25 cellular contexts compared by ENCODE assay signal in genomic region chr19:29505034-29505824, GRCh38. TPM values are rescaled to one million over a fixed set of nuclear protein-coding genes. Genes with fewer than 3 reads are reported as not detected.
DNase-seq lines count a peak whose midpoint lies in the region; FAIRE-seq and TF ChIP-seq lines count a peak whose summit lies in the region.
"Had no signal": no experiment of that assay in that cellular context is flagged by ENCODE, and none has a peak within 500 bp of the region (broad histone marks: within the 10 kb centered on the region; RNA-seq: fewer than 3 reads in every experiment).

No MANE protein-coding gene starts in this region.

- no peak overlapping the region for H3K4me3 Mint-ChIP-seq in chondrocyte (ENCODE audit: unreplicated experiment)
- H3K4me3 Mint-ChIP-seq: activated CD4-positive, alpha-beta T cell treated with anti-CD3 and anti-CD28 coated beads for 36 hours; activated naive CD4-positive, alpha-beta T cell treated with anti-CD3 and anti-CD28 coated beads, Interleukin-2, amount 50 U/mL, for 24 hours; CD8-positive, alpha-beta T cell; effector memory CD8-positive, alpha-beta T cell; natural killer cell treated with Interleukin-12 subunit alpha and Interleukin-12 subunit beta and Interleukin-15 and Interleukin-18, amount 100 ng/mL, for 72 hours; stimulated activated memory B cell treated with anti-CD40 and anti-IgM and Interleukin-4, amounts not matched to agents 10 μg/mL and 1 μg/mL and 100 μg/mL, for 72 hours; T-helper 1 cell treated with Interleukin-12 subunit alpha and Interleukin-12 subunit beta and Interleukin-4 antibody, amounts not matched to agents 30 μg/mL and 1 μg/mL, for 36 hours had no signal

- H3K4me3 ChIP-seq in neuronal stem cell (ENCODE audit: low read length in 2 of 2), result no peak overlapping the region
- H3K4me3 ChIP-seq in stomach, result no peak overlapping the region
- H3K4me3 ChIP-seq: esophagus muscularis mucosa, SJSA1, skin epidermis, thyroid gland had no signal

- intact Hi-C loops in stomach (cut with DNase I; ENCODE audit: low total_unique reads), result no loop called here

- H3K36me3 ChIP-seq in neuronal stem cell (replicated peaks in 1 of 2; ENCODE audit: control insufficient read depth in 2 of 2, insufficient read depth in 2 of 2, low read length in 2 of 2) (no peaks in the 10 kb centered on the region), stomach (no peaks in the 10 kb centered on the region)
- H3K36me3 ChIP-seq: esophagus muscularis mucosa, SJSA1, thyroid gland had no signal

- peak; percentile 48 for FAIRE-seq in urothelium cell line (lab: Jason Lieb, UNC)

- peaks cover 14% of the 10 kb centered on the region for H3K27me3 Mint-ChIP-seq in chondrocyte (ENCODE audit: low read depth)

- H3K27ac ChIP-seq in neuronal stem cell (replicated peaks; ENCODE audit: low read length), result peak overlapping the region; percentile 72
- H3K27ac ChIP-seq in stomach, result no peak overlapping the region
- H3K27ac ChIP-seq: esophagus muscularis mucosa, SJSA1, skin epidermis, thyroid gland had no signal

- peaks cover 2% of the 10 kb centered on the region for H3K79me1 ChIP-seq in neuronal stem cell (ENCODE audit: low read depth, low read length)

- H2AK5ac ChIP-seq in neuronal stem cell (ENCODE audit: low read depth, low read length), result peak overlapping the region; percentile 3

- H3K4me1 ChIP-seq in neuronal stem cell (ENCODE audit: control insufficient read depth in 2 of 2, insufficient read depth in 1 of 2, low read depth in 1 of 2, low read length in 2 of 2) (peaks cover 0 to 16% of the 10 kb centered on the region in 2 donors), stomach (no peaks in the 10 kb centered on the region)
- H3K4me1 ChIP-seq: esophagus muscularis mucosa, SJSA1, thyroid gland had no signal

- peak overlapping the region; percentile 76 for H3K18ac ChIP-seq in neuronal stem cell (ENCODE audit: low read length)

- no peak overlapping the region for H4K91ac ChIP-seq in neuronal stem cell (ENCODE audit: low read depth, low read length, poor library complexity)

- TF ChIP-seq POLR2A in stomach (IDR thresholded peaks at IDR 0.05), result no peak

- DNase-seq in chondrocyte (ENCODE audit: low spot score) (peak; percentile 64), hippocampal formation (lab: John Stamatoyannopoulos, UW) (peak; percentile 91 to 94), neuronal stem cell (ENCODE audit: low spot score) (peak; percentile 53), urothelium cell line (ENCODE audit: low spot score) (no peak), stomach (no peak), NCI-H69 (lab: John Stamatoyannopoulos, UW) (no peak), NCI-H345 treated with DMSO at 0.1 percent for 48 hours (lab: John Stamatoyannopoulos, UW; ENCODE audit: unreplicated experiment) (no peak)
- DNase-seq: activated CD4-positive, alpha-beta T cell treated with anti-CD3 and anti-CD28 coated beads for 36 hours; CD8-positive, alpha-beta T cell; effector memory CD8-positive, alpha-beta T cell; left colon; NCI-H1092 treated with DMSO at 0.1 percent for 48 hours; NCI-H2029 treated with DMSO at 0.1 percent for 48 hours; NCI-H345; stimulated activated CD4-positive, alpha-beta T cell treated with anti-CD3 and anti-CD28 coated beads, Interleukin-2, amount 100 ng/mL, for 24 hours; thyroid gland had no signal

- TF ChIP-seq CTCF in chondrocyte (IDR thresholded peaks at IDR 0.05) (no peak), stomach (IDR thresholded peaks at IDR 0.05) (no peak)

- peak overlapping the region; percentile 88 for H2BK12ac ChIP-seq in neuronal stem cell (ENCODE audit: low read length)

- no peak overlapping the region for H3K4me2 ChIP-seq in neuronal stem cell (ENCODE audit: insufficient read depth, low read length, poor library complexity, severe bottlenecking)

- WGBS in neuronal stem cell (ENCODE audit: extremely low coverage in 2 of 2, insufficient read length in 2 of 2, insufficient replicate concordance in 1 of 2), 2 donors, result no CpG with 5 or more reads among the region's 15 CpGs
- WGBS in stomach, 5 donors, result 64 to 76% (median 70%) methylated on average over 10 to 15 of the region's 15 CpGs

- H3K36me3 Mint-ChIP-seq in chondrocyte (ENCODE audit: low read depth), result no peaks in the 10 kb centered on the region
- H3K36me3 Mint-ChIP-seq: activated naive CD4-positive, alpha-beta T cell treated with anti-CD3 and anti-CD28 coated beads, Interleukin-2, amount 50 U/mL, for 24 hours; CD8-positive, alpha-beta T cell; natural killer cell treated with Interleukin-12 subunit alpha and Interleukin-12 subunit beta and Interleukin-15 and Interleukin-18, amount 100 ng/mL, for 72 hours; stimulated activated memory B cell treated with anti-CD40 and anti-IgM and Interleukin-4, amounts not matched to agents 10 μg/mL and 1 μg/mL and 100 μg/mL, for 72 hours had no signal

- H2AFZ ChIP-seq in neuronal stem cell (ENCODE audit: low read length), result no peak overlapping the region

- peak overlapping the region; percentile 0 for H3K14ac ChIP-seq in neuronal stem cell (ENCODE audit: low read length)

- no peak overlapping the region for H2BK5ac ChIP-seq in neuronal stem cell (ENCODE audit: low read length)

- H3K9ac ChIP-seq in neuronal stem cell (ENCODE audit: low read depth, low read length, poor library complexity), result no peak overlapping the region

- TF ChIP-seq EP300 in stomach (IDR thresholded peaks at IDR 0.05), result no peak

- H3K23ac ChIP-seq in neuronal stem cell (ENCODE audit: low read depth, low read length, poor library complexity), result no peak overlapping the region

- no peak overlapping the region for H3K27ac Mint-ChIP-seq in chondrocyte (ENCODE audit: unreplicated experiment)
- H3K27ac Mint-ChIP-seq: activated CD4-positive, alpha-beta T cell treated with anti-CD3 and anti-CD28 coated beads for 36 hours; activated naive CD4-positive, alpha-beta T cell treated with anti-CD3 and anti-CD28 coated beads, Interleukin-2, amount 50 U/mL, for 24 hours; CD8-positive, alpha-beta T cell; effector memory CD8-positive, alpha-beta T cell; natural killer cell treated with Interleukin-12 subunit alpha and Interleukin-12 subunit beta and Interleukin-15 and Interleukin-18, amount 100 ng/mL, for 72 hours; stimulated activated memory B cell treated with anti-CD40 and anti-IgM and Interleukin-4, amounts not matched to agents 10 μg/mL and 1 μg/mL and 100 μg/mL, for 72 hours; T-helper 1 cell treated with Interleukin-12 subunit alpha and Interleukin-12 subunit beta and Interleukin-4 antibody, amounts not matched to agents 30 μg/mL and 1 μg/mL, for 36 hours had no signal

- no peaks in the 10 kb centered on the region for H3K9me3 Mint-ChIP-seq in chondrocyte (ENCODE audit: low read depth)
- H3K9me3 Mint-ChIP-seq: activated naive CD4-positive, alpha-beta T cell treated with anti-CD3 and anti-CD28 coated beads, Interleukin-2, amount 50 U/mL, for 24 hours; CD8-positive, alpha-beta T cell; effector memory CD8-positive, alpha-beta T cell; natural killer cell treated with Interleukin-12 subunit alpha and Interleukin-12 subunit beta and Interleukin-15 and Interleukin-18, amount 100 ng/mL, for 72 hours; stimulated activated memory B cell treated with anti-CD40 and anti-IgM and Interleukin-4, amounts not matched to agents 10 μg/mL and 1 μg/mL and 100 μg/mL, for 72 hours; T-helper 1 cell treated with Interleukin-12 subunit alpha and Interleukin-12 subunit beta and Interleukin-4 antibody, amounts not matched to agents 30 μg/mL and 1 μg/mL, for 36 hours had no signal

- no peaks in the 10 kb centered on the region for H3K4me1 Mint-ChIP-seq in chondrocyte (ENCODE audit: low read depth)
- H3K4me1 Mint-ChIP-seq: activated CD4-positive, alpha-beta T cell treated with anti-CD3 and anti-CD28 coated beads for 36 hours; activated naive CD4-positive, alpha-beta T cell treated with anti-CD3 and anti-CD28 coated beads, Interleukin-2, amount 50 U/mL, for 24 hours; stimulated activated memory B cell treated with anti-CD40 and anti-IgM and Interleukin-4, amounts not matched to agents 10 μg/mL and 1 μg/mL and 100 μg/mL, for 72 hours had no signal

- H3K9me3 ChIP-seq in neuronal stem cell (replicated peaks in 1 of 2; ENCODE audit: control insufficient read depth in 2 of 2, insufficient read depth in 1 of 2, low read depth in 1 of 2, low read length in 2 of 2) (peaks cover 0 to 1% of the 10 kb centered on the region in 2 donors), stomach (no peaks in the 10 kb centered on the region)
- H3K9me3 ChIP-seq: esophagus muscularis mucosa, SJSA1, thyroid gland had no signal

- H3K4ac ChIP-seq in neuronal stem cell (ENCODE audit: low read length), result no peak overlapping the region

- H2BK120ac ChIP-seq in neuronal stem cell (ENCODE audit: low read depth, low read length), result no peak overlapping the region

- H2BK15ac ChIP-seq in neuronal stem cell (ENCODE audit: low read length), result no peak overlapping the region

- H4K8ac ChIP-seq in neuronal stem cell (ENCODE audit: low read depth, low read length), result no peak overlapping the region

- peaks cover 0 to 3% (median 0%) of the 10 kb centered on the region in 3 experiments for H3K27me3 ChIP-seq in neuronal stem cell (ENCODE audit: control insufficient read depth in 3 of 3, insufficient read depth in 3 of 3, low read depth in 1 of 3, low read length in 3 of 3)
- H3K27me3 ChIP-seq in stomach, result peaks cover 0 to 44% (median 0%) of the 10 kb centered on the region in 3 donors
- H3K27me3 ChIP-seq: SJSA1, thyroid gland had no signal

RNA-seq across cellular contexts. Expression of gene VSTM2B, which starts 20.6 kb away (rescaled TPM):
- not detected in 3 replicates for total RNA-seq in chondrocyte
- polyA plus RNA-seq in neuronal stem cell (2013, experiment 1 of 2), result 2.1 TPM
- 2.2 TPM for polyA plus RNA-seq in neuronal stem cell (2013, experiment 2 of 2)
- total RNA-seq in stomach, result not detected
- polyA plus RNA-seq in stomach, result not detected
- total RNA-seq: activated CD4-positive, alpha-beta T cell treated with anti-CD3 and anti-CD28 coated beads for 36 hours; activated CD8-positive, alpha-beta memory T cell treated with anti-CD3 and anti-CD28 coated beads for 36 hours; CD8-positive, alpha-beta T cell; left colon; natural killer cell treated with Interleukin-12 subunit alpha and Interleukin-12 subunit beta and Interleukin-15 and Interleukin-18, amount 100 ng/mL, for 72 hours; pulmonary artery endothelial cell; SJSA1; thyroid gland had no signal

Comparison
In these comparisons a context has a peak if more than half of its experiments do, and no peak if none do; other contexts are left out.
1. DNase-seq: peak in chondrocyte (single experiment), hippocampal formation (2 of 2) and neuronal stem cell (single experiment); none in urothelium cell line (single experiment), stomach (single experiment), NCI-H69 (single experiment) and NCI-H345 treated with DMSO at 0.1 percent for 48 hours (single experiment).